Comparison of ENCODE assay signal across 2 cellular contexts in the genomic region with DNA sequence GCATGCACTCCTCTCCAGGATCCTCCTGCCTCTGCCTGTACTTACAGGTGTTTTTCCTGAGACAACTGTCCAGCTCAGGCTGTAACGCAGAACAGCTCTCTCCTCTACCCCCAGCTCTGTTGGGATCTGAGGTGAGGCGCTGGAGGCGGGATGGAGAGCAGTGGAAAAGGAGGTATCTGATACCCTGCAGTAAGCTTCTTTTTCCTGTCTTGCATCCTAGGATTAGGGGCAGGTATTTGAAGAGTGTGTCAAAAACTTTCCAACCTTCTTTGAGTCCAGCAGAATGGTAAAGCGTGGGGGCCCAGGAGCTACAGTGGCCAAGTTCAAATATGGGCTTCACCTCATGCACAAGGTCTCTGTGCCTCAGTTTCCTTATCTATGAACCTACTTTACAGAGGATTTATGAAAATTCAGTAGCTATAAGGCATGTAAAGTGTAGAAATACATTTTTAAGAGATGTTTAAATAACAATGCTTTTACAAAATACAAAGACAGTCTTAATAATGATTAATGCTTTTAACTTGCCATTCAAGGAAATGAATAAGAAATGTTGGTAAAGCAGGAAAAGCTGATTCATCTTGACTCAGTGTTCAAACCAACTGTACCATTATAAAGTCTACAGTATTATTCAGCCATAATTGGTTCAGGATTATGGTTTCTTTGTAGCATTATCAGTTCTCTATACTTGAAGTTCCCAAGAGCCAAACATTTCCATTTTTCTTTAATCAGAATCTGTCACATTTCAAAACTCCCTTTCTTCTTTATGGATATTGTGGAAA.
TF ChIP-seq lines count a peak whose summit lies in the region.

No MANE protein-coding gene starts in this region.

TF ChIP-seq in GM23338, 12 proteins besides CTCF, POLR2A, EP300 and RAD21 (continued from another document and continues in another):
- TF ChIP-seq ETS1 (IDR thresholded peaks at IDR 0.05) (no peak), JUNB (IDR thresholded peaks at IDR 0.05; ENCODE audit: unreplicated experiment) (no peak), EZH2 (IDR thresholded peaks at IDR 0.05; ENCODE audit: low read depth, unreplicated experiment) (no peak), ZNF114 (CRISPR knock-in tag; IDR thresholded peaks at IDR 0.05) (no peak), CREB1 (CRISPR knock-in tag; IDR thresholded peaks at IDR 0.05; ENCODE audit: low read depth) (no peak), ZNF462 (CRISPR knock-in tag; IDR thresholded peaks at IDR 0.05) (no peak), STAT1 (IDR thresholded peaks at IDR 0.05; ENCODE audit: unreplicated experiment) (no peak)
- TF ChIP-seq, protein P1, sequence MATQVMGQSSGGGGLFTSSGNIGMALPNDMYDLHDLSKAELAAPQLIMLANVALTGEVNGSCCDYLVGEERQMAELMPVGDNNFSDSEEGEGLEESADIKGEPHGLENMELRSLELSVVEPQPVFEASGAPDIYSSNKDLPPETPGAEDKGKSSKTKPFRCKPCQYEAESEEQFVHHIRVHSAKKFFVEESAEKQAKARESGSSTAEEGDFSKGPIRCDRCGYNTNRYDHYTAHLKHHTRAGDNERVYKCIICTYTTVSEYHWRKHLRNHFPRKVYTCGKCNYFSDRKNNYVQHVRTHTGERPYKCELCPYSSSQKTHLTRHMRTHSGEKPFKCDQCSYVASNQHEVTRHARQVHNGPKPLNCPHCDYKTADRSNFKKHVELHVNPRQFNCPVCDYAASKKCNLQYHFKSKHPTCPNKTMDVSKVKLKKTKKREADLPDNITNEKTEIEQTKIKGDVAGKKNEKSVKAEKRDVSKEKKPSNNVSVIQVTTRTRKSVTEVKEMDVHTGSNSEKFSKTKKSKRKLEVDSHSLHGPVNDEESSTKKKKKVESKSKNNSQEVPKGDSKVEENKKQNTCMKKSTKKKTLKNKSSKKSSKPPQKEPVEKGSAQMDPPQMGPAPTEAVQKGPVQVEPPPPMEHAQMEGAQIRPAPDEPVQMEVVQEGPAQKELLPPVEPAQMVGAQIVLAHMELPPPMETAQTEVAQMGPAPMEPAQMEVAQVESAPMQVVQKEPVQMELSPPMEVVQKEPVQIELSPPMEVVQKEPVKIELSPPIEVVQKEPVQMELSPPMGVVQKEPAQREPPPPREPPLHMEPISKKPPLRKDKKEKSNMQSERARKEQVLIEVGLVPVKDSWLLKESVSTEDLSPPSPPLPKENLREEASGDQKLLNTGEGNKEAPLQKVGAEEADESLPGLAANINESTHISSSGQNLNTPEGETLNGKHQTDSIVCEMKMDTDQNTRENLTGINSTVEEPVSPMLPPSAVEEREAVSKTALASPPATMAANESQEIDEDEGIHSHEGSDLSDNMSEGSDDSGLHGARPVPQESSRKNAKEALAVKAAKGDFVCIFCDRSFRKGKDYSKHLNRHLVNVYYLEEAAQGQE (IDR thresholded peaks at IDR 0.05; ENCODE audit: unreplicated experiment) = no peak

TF ChIP-seq in SK-N-SH, 30 proteins besides CTCF, POLR2A, EP300 and RAD21:
- TF ChIP-seq, protein P2, sequence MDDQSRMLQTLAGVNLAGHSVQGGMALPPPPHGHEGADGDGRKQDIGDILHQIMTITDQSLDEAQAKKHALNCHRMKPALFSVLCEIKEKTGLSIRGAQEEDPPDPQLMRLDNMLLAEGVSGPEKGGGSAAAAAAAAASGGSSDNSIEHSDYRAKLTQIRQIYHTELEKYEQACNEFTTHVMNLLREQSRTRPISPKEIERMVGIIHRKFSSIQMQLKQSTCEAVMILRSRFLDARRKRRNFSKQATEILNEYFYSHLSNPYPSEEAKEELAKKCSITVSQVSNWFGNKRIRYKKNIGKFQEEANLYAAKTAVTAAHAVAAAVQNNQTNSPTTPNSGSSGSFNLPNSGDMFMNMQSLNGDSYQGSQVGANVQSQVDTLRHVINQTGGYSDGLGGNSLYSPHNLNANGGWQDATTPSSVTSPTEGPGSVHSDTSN (IDR thresholded peaks at IDR 0.05) = peak; percentile 90
- 0 out of 2 replicates have a peak, but pooled peaks have one; percentile 26 for TF ChIP-seq MAX (IDR thresholded peaks at IDR 0.05; ENCODE audit: low read depth)
- TF ChIP-seq YY1 (IDR thresholded peaks at IDR 0.05; ENCODE audit: low read depth) = peak; percentile 74; the same call in 1 of the 2 replicates
- TF ChIP-seq FOSL2 (IDR thresholded peaks at IDR 0.05; ENCODE audit: borderline replicate concordance, low read depth) = peak; percentile 92
- TF ChIP-seq SMC3 (IDR thresholded peaks at IDR 0.05; ENCODE audit: low read depth, low read length) = no peak
- TF ChIP-seq FOXJ3 (CRISPR knock-in tag; IDR thresholded peaks at IDR 0.05) = no peak
- TF ChIP-seq FOXM1 (IDR thresholded peaks at IDR 0.05; ENCODE audit: low read depth) = peak; percentile 74; the same call in 1 of the 2 replicates
- peak; percentile 90 for TF ChIP-seq JUND (IDR thresholded peaks at IDR 0.05)
- peak; percentile 49; the same call in 1 of the 2 replicates for TF ChIP-seq POLR2AphosphoS5 (IDR thresholded peaks at IDR 0.05; ENCODE audit: low read depth, low read length)
- peak; percentile 69; the same call in 1 of the 2 replicates for TF ChIP-seq TEAD4 (IDR thresholded peaks at IDR 0.05; ENCODE audit: borderline replicate concordance, insufficient read depth)
- peak; percentile 87 for TF ChIP-seq TCF12 (IDR thresholded peaks at IDR 0.05)
- TF ChIP-seq RFX5 (IDR thresholded peaks at IDR 0.05; ENCODE audit: low read length) = no peak
- 0 out of 2 replicates have a peak, but pooled peaks have one; percentile 60 for TF ChIP-seq RXRA (IDR thresholded peaks at IDR 0.05; ENCODE audit: borderline replicate concordance, low read depth)
- no peak for TF ChIP-seq TAF1 (IDR thresholded peaks at IDR 0.05; ENCODE audit: borderline replicate concordance, low read depth, low read length)
- TF ChIP-seq NFIC (IDR thresholded peaks at IDR 0.05; ENCODE audit: borderline replicate concordance) = peak; percentile 66; the same call in 1 of the 2 replicates
- 0 out of 2 replicates have a peak, but pooled peaks have one; percentile 9 for TF ChIP-seq MEF2A (IDR thresholded peaks at IDR 0.05; ENCODE audit: borderline replicate concordance, low read depth)
